Comparison of ENCODE assay signal across 13 cellular contexts in the genomic region with DNA sequence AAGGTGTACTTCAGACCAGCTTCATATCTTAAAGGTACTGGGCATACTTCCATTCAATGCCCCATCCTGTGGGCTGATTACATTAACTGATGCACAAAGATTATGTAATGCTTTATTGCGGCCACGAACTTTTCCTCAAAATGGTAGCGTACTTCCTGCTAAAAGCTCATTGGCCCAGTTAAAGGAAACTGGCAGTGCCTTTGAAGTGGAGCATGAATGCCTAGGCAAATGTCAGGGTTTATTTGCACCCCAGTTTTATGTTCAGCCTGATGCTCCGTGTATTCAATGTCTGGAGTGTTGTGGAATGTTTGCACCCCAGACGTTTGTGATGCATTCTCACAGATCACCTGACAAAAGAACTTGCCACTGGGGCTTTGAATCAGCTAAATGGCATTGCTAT. TPM values are rescaled to one million over a fixed set of nuclear protein-coding genes. Genes with fewer than 3 reads are reported as not detected.
A peak's percentile ranks its signal among the peaks of the same experiment; 100 is the strongest.
DNase-seq lines count a peak whose midpoint lies in the region; ATAC-seq, FAIRE-seq and TF ChIP-seq lines count a peak whose summit lies in the region.
"Had no signal": no experiment of that assay in that cellular context is flagged by ENCODE, and none has a peak within 500 bp of the region (broad histone marks: within the 10 kb centered on the region; RNA-seq: fewer than 3 reads in every experiment).

No MANE protein-coding gene starts in this region.

- intact Hi-C loops in heart left ventricle (cut with DNase I), result loop anchor here in 2 of 10 donors (10.0 kb wide), 1 partner anchor 46 kb away; no protein-coding TSS in a partner anchor
- intact Hi-C loops in cardiac septum (cut with DNase I), result no loop called here
- intact Hi-C loops in activated B cell treated with CpG ODN at 0.5 μM for 24 hours (cut with micrococcal nuclease), result no loop called here

- POLR2A ChIA-PET in activated B cell treated with CpG ODN at 0.5 μM for 24 hours (lab: Charles Lee), result interaction anchor here (0.6 to 1.1 kb wide), 2 partner anchors 10 to 12 kb away, joined by 5 to 6 read pairs; no protein-coding TSS in a partner anchor

- peaks cover 3% of the 10 kb centered on the region for H3K9me3 Mint-ChIP-seq in activated B cell treated with CpG ODN at 0.5 μM for 24 hours

- ATAC-seq in heart left ventricle, result no peak
- ATAC-seq in activated B cell treated with CpG ODN at 0.5 μM for 24 hours (ENCODE audit: low read depth), result no peak
- ATAC-seq in thoracic aorta (ENCODE audit: insufficient number of reproducible peaks, low FRiP score, low read depth), result no peak
- ATAC-seq: gastroesophageal sphincter had no signal

- DNase-seq in heart left ventricle (no peak), cardiac septum (ENCODE audit: low spot score) (no peak), activated B cell treated with CpG ODN at 0.5 μM for 24 hours (no peak), keratinocyte (ENCODE audit: low read depth, low spot score) (no peak), thoracic aorta (ENCODE audit: low spot score) (no peak), foreskin fibroblast (no peak), AG20443 (ENCODE audit: low spot score) (no peak)
- no peak for DNase-seq in stimulated activated CD4-positive, alpha-beta T cell treated with anti-CD3 and anti-CD28 coated beads, Interleukin-15, amount 100 ng/mL, for 24 hours

- H2AFZ ChIP-seq in keratinocyte (ENCODE audit: control insufficient read depth, low read length), result no peak overlapping the region

- H3K36me3 ChIP-seq in heart left ventricle, result peaks cover 0 to 39% (median 22%) of the 10 kb centered on the region in 9 donors
- peaks cover 3 to 10% of the 10 kb centered on the region in 2 experiments for H3K36me3 ChIP-seq in keratinocyte (ENCODE audit: control insufficient read depth in 2 of 2, extremely low read depth in 1 of 2, insufficient read depth in 2 of 2, low read length in 2 of 2)
- H3K36me3 ChIP-seq in thoracic aorta, result no peaks in the 10 kb centered on the region

- H3K27me3 Mint-ChIP-seq in activated B cell treated with CpG ODN at 0.5 μM for 24 hours, result no peaks in the 10 kb centered on the region

- H3K4me1 Mint-ChIP-seq in activated B cell treated with CpG ODN at 0.5 μM for 24 hours, result peaks cover 74% of the 10 kb centered on the region

- no peaks in the 10 kb centered on the region for H3K9me1 ChIP-seq in keratinocyte (ENCODE audit: control insufficient read depth, extremely low read depth, insufficient read depth, low read length)

- CTCF ChIA-PET in activated B cell treated with CpG ODN at 0.5 μM for 24 hours (lab: Charles Lee), result interaction anchor here (0.6 kb wide), 1 partner anchor 37 kb away, joined by 4 read pairs; no protein-coding TSS in a partner anchor

- no peak overlapping the region for H3K27ac Mint-ChIP-seq in activated B cell treated with CpG ODN at 0.5 μM for 24 hours

- peaks cover 0 to 75% (median 37%) of the 10 kb centered on the region in 12 donors for H3K4me1 ChIP-seq in heart left ventricle
- peaks cover 14% of the 10 kb centered on the region for H3K4me1 ChIP-seq in keratinocyte (ENCODE audit: control insufficient read depth, extremely low read depth, insufficient read depth, low read length)
- H3K4me1 ChIP-seq in thoracic aorta (ENCODE audit: control insufficient read depth in 1 of 2, low read depth in 2 of 2), result peaks cover 53 to 67% of the 10 kb centered on the region in 2 donors

- no peaks in the 10 kb centered on the region for H4K20me1 ChIP-seq in keratinocyte (ENCODE audit: control insufficient read depth, extremely low read depth, insufficient read depth, low read length)

- no peak overlapping the region for H3K27ac ChIP-seq in heart left ventricle
- H3K27ac ChIP-seq in keratinocyte (ENCODE audit: control insufficient read depth, insufficient read depth, low read length), result no peak overlapping the region
- no peak overlapping the region for H3K27ac ChIP-seq in thoracic aorta
- H3K27ac ChIP-seq: cardiac muscle cell, gastroesophageal sphincter, tibial nerve had no signal

- TF ChIP-seq POLR2A in heart left ventricle (IDR thresholded peaks at IDR 0.05), result no peak

- 48 to 63% (median 59%) methylated on average over 5 of the region's 5 CpGs for WGBS in heart left ventricle, 4 donors

- H3K36me3 Mint-ChIP-seq in activated B cell treated with CpG ODN at 0.5 μM for 24 hours (ENCODE audit: low read depth), result peaks cover 61% of the 10 kb centered on the region

- H3K27me3 ChIP-seq in heart left ventricle (no peaks in the 10 kb centered on the region), keratinocyte (ENCODE audit: control insufficient read depth, extremely low read depth, insufficient read depth, low read length) (no peaks in the 10 kb centered on the region), thoracic aorta (replicated peaks; ENCODE audit: insufficient read depth) (no peaks in the 10 kb centered on the region)
- H3K27me3 ChIP-seq: cardiac muscle cell, gastroesophageal sphincter, tibial nerve had no signal

- no peak for FAIRE-seq in keratinocyte (lab: Jason Lieb, UNC)

- peak overlapping the region; percentile 66 for H3K4me3 Mint-ChIP-seq in activated B cell treated with CpG ODN at 0.5 μM for 24 hours

- H3K4me2 ChIP-seq in keratinocyte (ENCODE audit: control insufficient read depth, extremely low read depth, insufficient read depth, low read depth, low read length), result peak overlapping the region; percentile 48

- peaks cover 71% of the 10 kb centered on the region for H3K79me2 ChIP-seq in keratinocyte (ENCODE audit: control insufficient read depth, insufficient read depth, low read length)

- no peak overlapping the region for H3K9ac ChIP-seq in keratinocyte (ENCODE audit: control insufficient read depth, extremely low read depth, insufficient read depth, low read length)

- H3K4me3 ChIP-seq in heart left ventricle (peak overlapping the region in 9 of 12 donors; percentile 3 to 99 (median 16)), keratinocyte (ENCODE audit: control insufficient read depth in 2 of 3, extremely low read depth in 1 of 3, insufficient read depth in 2 of 3, low read depth in 1 of 3, low read length in 3 of 3) (peak overlapping the region in 1 of 3 experiments; percentile 2), thoracic aorta (peak overlapping the region; percentile 98), foreskin fibroblast (ENCODE audit: low read depth in 1 of 2, low read length in 2 of 2) (no peak overlapping the region)
- H3K4me3 ChIP-seq: cardiac muscle cell, tibial nerve had no signal

- H3K9me3 ChIP-seq in heart left ventricle (no peaks in the 10 kb centered on the region), keratinocyte (ENCODE audit: control insufficient read depth, low read depth, low read length) (no peaks in the 10 kb centered on the region), thoracic aorta (no peaks in the 10 kb centered on the region)
- H3K9me3 ChIP-seq: gastroesophageal sphincter, tibial nerve had no signal

- dilution Hi-C loops in keratinocyte (cut with MboI; ENCODE audit: extremely low pct_ligation_motif_present, low sequenced_read_pairs), result no loop called here

- TF ChIP-seq CTCF in heart left ventricle (IDR thresholded peaks at IDR 0.05), result no peak
- TF ChIP-seq CTCF in activated B cell treated with CpG ODN at 0.5 μM for 24 hours (IDR thresholded peaks at IDR 0.05), result no peak
- TF ChIP-seq CTCF in keratinocyte (optimal IDR thresholded peaks at IDR 0.05 in 1 of 3, IDR thresholded peaks at IDR 0.05 in 1 of 3, conservative IDR thresholded peaks at IDR 0.05 in 1 of 3; ENCODE audit: extremely low read depth in 1 of 3, insufficient read depth in 2 of 3, low read length in 3 of 3), result no peak
- no peak for TF ChIP-seq CTCF in thoracic aorta (IDR thresholded peaks at IDR 0.05)
- no peak for TF ChIP-seq CTCF in foreskin fibroblast (IDR thresholded peaks at IDR 0.05; ENCODE audit: low read depth, low read length)

RNA-seq across cellular contexts. Expression of a gene that starts 3.4 kb away (rescaled TPM):
- 10 to 100 TPM; 12.8 to 33.6 (median 25.4) TPM for total RNA-seq in heart left ventricle
- polyA plus RNA-seq in heart left ventricle, result 1 to 10 TPM; 6.6 to 9.6 TPM
- 37.3 TPM for total RNA-seq in cardiac septum
- 112 and 123 TPM in 2 replicates for total RNA-seq in activated B cell treated with CpG ODN at 0.5 μM for 24 hours
- 10.6 to 13.7 TPM (median 11.0 TPM) in 3 replicates for polyA plus RNA-seq in keratinocyte
- polyA plus RNA-seq in keratinocyte (2011; ENCODE audit: low read depth), result 99.0 TPM
- 5.0 and 9.2 TPM in 2 replicates for polyA plus RNA-seq in keratinocyte (2011; cell fraction: cytosol; rRNA removed)
- 18.7 and 25.0 TPM in 2 replicates for polyA plus RNA-seq in keratinocyte (2011; cell fraction: nucleus; rRNA removed)
- 14.6 and 20.6 TPM in 2 replicates for polyA plus RNA-seq in keratinocyte (2012; ENCODE audit: low replicate concordance)
- 10.4 to 40.9 TPM (median 32.8 TPM) in 3 replicates for polyA minus RNA-seq in keratinocyte
- 23.8 TPM for polyA minus RNA-seq in keratinocyte (2011; cell fraction: cytosol; rRNA and poly(A)+ RNA removed)
- 34.2 and 55.8 TPM in 2 replicates for polyA minus RNA-seq in keratinocyte (2011; cell fraction: nucleus; rRNA and poly(A)+ RNA removed)
- 100 to 1,000 TPM in 1 of 2 donors, 10 to 100 TPM in 1; 60.1 to 104 TPM for total RNA-seq in thoracic aorta

RNA-seq across cellular contexts. Expression of a gene that starts 57.8 kb away (rescaled TPM):
- total RNA-seq in heart left ventricle (10 to 100 TPM in 1 of 9 donors, 1 to 10 TPM in 8; 1.5 to 12.5 (median 3.8) TPM), cardiac septum (2.9 TPM), activated B cell treated with CpG ODN at 0.5 μM for 24 hours (0.51 and 0.69 TPM in 2 replicates), thoracic aorta (1 to 10 TPM; 2.5 to 2.7 TPM)
- polyA plus RNA-seq in heart left ventricle (1 to 10 TPM; 1.8 to 2.2 TPM), keratinocyte (0.12 to 0.23 TPM (median 0.14 TPM) in 3 replicates)
- polyA plus RNA-seq in keratinocyte (2011; ENCODE audit: low read depth), result not detected
- 0.08 and 0.12 TPM in 2 replicates for polyA plus RNA-seq in keratinocyte (2011; cell fraction: cytosol; rRNA removed)
- polyA plus RNA-seq in keratinocyte (2011; cell fraction: nucleus; rRNA removed), result 0.23 and 0.40 TPM in 2 replicates
- polyA plus RNA-seq in keratinocyte (2012; ENCODE audit: low replicate concordance), result 0.10 and 0.28 TPM in 2 replicates
- 0.16 to 2.6 TPM in 2 of 3 replicates, not detected in the other for polyA minus RNA-seq in keratinocyte
- polyA minus RNA-seq in keratinocyte (2011; cell fraction: cytosol; rRNA and poly(A)+ RNA removed), result not detected
- polyA minus RNA-seq in keratinocyte (2011; cell fraction: nucleus; rRNA and poly(A)+ RNA removed), result not detected in 2 replicates
- total RNA-seq: HT1080; T-helper 2 cell treated with Interferon-gamma antibody and Interleukin-4, amounts not matched to agents 100 ng/mL and 5 ng/mL, for 36 hours had no signal
- polyA plus RNA-seq: cardiac muscle cell had no signal

Comparison
In these comparisons a context has a peak if more than half of its experiments do, and no peak if none do; other contexts are left out.
1. H3K4me3 ChIP-seq: peak in heart left ventricle (9 of 12) and thoracic aorta (single experiment); none in foreskin fibroblast (0 of 2).